Comparison of ENCODE assay signal across 1 cellular context in genomic region chr11:20032577-20033265, GRCh38.
TF ChIP-seq lines count a peak whose summit lies in the region.

No MANE protein-coding gene starts in this region.

TF ChIP-seq in A549, 52 proteins besides CTCF, POLR2A, EP300 and RAD21 (continued from another document):
- TF ChIP-seq USF2 (IDR thresholded peaks at IDR 0.05) (no peak), KDM5A (IDR thresholded peaks at IDR 0.05) (no peak), POLR2AphosphoS2 (conservative IDR thresholded peaks at IDR 0.05; ENCODE audit: low read length) (no peak), CBX2 (IDR thresholded peaks at IDR 0.05; ENCODE audit: borderline replicate concordance, low read depth) (no peak), FOSB (CRISPR knock-in tag; IDR thresholded peaks at IDR 0.05) (no peak), ZFP36 (IDR thresholded peaks at IDR 0.05; ENCODE audit: borderline replicate concordance, partially characterized antibody) (no peak), CHD4 (IDR thresholded peaks at IDR 0.05; ENCODE audit: borderline replicate concordance) (no peak), KDM1A (IDR thresholded peaks at IDR 0.05; ENCODE audit: low read depth) (no peak)
- TF ChIP-seq, protein P1, sequence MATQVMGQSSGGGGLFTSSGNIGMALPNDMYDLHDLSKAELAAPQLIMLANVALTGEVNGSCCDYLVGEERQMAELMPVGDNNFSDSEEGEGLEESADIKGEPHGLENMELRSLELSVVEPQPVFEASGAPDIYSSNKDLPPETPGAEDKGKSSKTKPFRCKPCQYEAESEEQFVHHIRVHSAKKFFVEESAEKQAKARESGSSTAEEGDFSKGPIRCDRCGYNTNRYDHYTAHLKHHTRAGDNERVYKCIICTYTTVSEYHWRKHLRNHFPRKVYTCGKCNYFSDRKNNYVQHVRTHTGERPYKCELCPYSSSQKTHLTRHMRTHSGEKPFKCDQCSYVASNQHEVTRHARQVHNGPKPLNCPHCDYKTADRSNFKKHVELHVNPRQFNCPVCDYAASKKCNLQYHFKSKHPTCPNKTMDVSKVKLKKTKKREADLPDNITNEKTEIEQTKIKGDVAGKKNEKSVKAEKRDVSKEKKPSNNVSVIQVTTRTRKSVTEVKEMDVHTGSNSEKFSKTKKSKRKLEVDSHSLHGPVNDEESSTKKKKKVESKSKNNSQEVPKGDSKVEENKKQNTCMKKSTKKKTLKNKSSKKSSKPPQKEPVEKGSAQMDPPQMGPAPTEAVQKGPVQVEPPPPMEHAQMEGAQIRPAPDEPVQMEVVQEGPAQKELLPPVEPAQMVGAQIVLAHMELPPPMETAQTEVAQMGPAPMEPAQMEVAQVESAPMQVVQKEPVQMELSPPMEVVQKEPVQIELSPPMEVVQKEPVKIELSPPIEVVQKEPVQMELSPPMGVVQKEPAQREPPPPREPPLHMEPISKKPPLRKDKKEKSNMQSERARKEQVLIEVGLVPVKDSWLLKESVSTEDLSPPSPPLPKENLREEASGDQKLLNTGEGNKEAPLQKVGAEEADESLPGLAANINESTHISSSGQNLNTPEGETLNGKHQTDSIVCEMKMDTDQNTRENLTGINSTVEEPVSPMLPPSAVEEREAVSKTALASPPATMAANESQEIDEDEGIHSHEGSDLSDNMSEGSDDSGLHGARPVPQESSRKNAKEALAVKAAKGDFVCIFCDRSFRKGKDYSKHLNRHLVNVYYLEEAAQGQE (IDR thresholded peaks at IDR 0.05), result no peak
TF ChIP-seq in A549: peak in this region for 0.
